In genomic region chr10:80694930-80695329, GRCh38 we compare ENCODE assay signal across 23 cellular contexts.
"Had no signal": no experiment of that assay in that cellular context is flagged by ENCODE, and none has a peak within 500 bp of the region (broad histone marks: within the 10 kb centered on the region; RNA-seq: fewer than 3 reads in every experiment).

No MANE protein-coding gene starts in this region.

- FAIRE-seq: small intestine had no signal

- H3K4me2 ChIP-seq: neural progenitor cell had no signal

- H3K4me3 Mint-ChIP-seq: activated B cell treated with CpG ODN at 0.5 μM for 24 hours; activated CD8-positive, alpha-beta T cell treated with anti-CD3 and anti-CD28 coated beads for 36 hours; activated naive CD4-positive, alpha-beta T cell treated with anti-CD3 and anti-CD28 coated beads, Interleukin-2, amount 10 ng/mL, durations not matched to agents 7 days and 5 days; activated T-cell treated with anti-CD3 and anti-CD28 coated beads, Interleukin-2, amount 50 U/mL, for 4 hours; immature natural killer cell; naive thymus-derived CD4-positive, alpha-beta T cell; neural progenitor cell had no signal

- H3K36me3 ChIP-seq: brain microvascular endothelial cell, heart right ventricle, neural progenitor cell, ovary, thoracic aorta, upper lobe of right lung had no signal

- H3K9me3 Mint-ChIP-seq: activated B cell treated with CpG ODN at 0.5 μM for 24 hours; activated CD8-positive, alpha-beta T cell treated with anti-CD3 and anti-CD28 coated beads for 36 hours; activated naive CD4-positive, alpha-beta T cell treated with anti-CD3 and anti-CD28 coated beads, Interleukin-2, amount 10 ng/mL, durations not matched to agents 7 days and 5 days; activated T-cell treated with anti-CD3 and anti-CD28 coated beads, Interleukin-2, amount 50 U/mL, for 4 hours; immature natural killer cell; naive thymus-derived CD4-positive, alpha-beta T cell; neural progenitor cell had no signal

- H2AFZ ChIP-seq: neural progenitor cell had no signal

- DNase-seq: activated B cell treated with CpG ODN at 0.5 μM for 24 hours; activated CD4-positive, alpha-beta T cell treated with anti-CD3 and anti-CD28 coated beads for 48 hours; activated CD8-positive, alpha-beta T cell treated with anti-CD3 and anti-CD28 coated beads for 36 hours; activated naive CD4-positive, alpha-beta T cell treated with anti-CD3 and anti-CD28 coated beads, Interleukin-2, amount 10 ng/mL, durations not matched to agents 7 days and 5 days; activated T-cell treated with anti-CD3 and anti-CD28 coated beads, Interleukin-2, amount 50 U/mL, for 4 hours; aorta; brain microvascular endothelial cell; cortex of kidney; heart right ventricle; immature natural killer cell; mesendoderm; naive thymus-derived CD4-positive, alpha-beta T cell; ovary; psoas muscle; right cardiac atrium; small intestine; stimulated activated CD4-positive, alpha-beta T cell treated with anti-CD3 and anti-CD28 coated beads, Interleukin-15, amount 100 ng/mL, for 24 hours; stimulated activated CD4-positive, alpha-beta T cell treated with anti-CD3 and anti-CD28 coated beads, Interleukin-2, amount 100 ng/mL, for 48 hours; T-helper 2 cell; upper lobe of right lung had no signal

- H3K27me3 ChIP-seq: brain microvascular endothelial cell, neural progenitor cell, ovary, upper lobe of right lung had no signal

- H3K27ac ChIP-seq: brain microvascular endothelial cell, heart right ventricle, neural progenitor cell, ovary, psoas muscle, thoracic aorta, upper lobe of right lung had no signal

- H3K4me3 ChIP-seq: heart right ventricle, neural progenitor cell, ovary, psoas muscle, thoracic aorta, upper lobe of right lung had no signal

- H3K9me3 ChIP-seq: heart right ventricle, ovary, psoas muscle, thoracic aorta, upper lobe of right lung had no signal

- H3K4me1 Mint-ChIP-seq: activated B cell treated with CpG ODN at 0.5 μM for 24 hours; activated naive CD4-positive, alpha-beta T cell treated with anti-CD3 and anti-CD28 coated beads, Interleukin-2, amount 10 ng/mL, durations not matched to agents 7 days and 5 days; immature natural killer cell; naive thymus-derived CD4-positive, alpha-beta T cell had no signal

- H3K27ac Mint-ChIP-seq: activated B cell treated with CpG ODN at 0.5 μM for 24 hours; activated CD8-positive, alpha-beta T cell treated with anti-CD3 and anti-CD28 coated beads for 36 hours; activated naive CD4-positive, alpha-beta T cell treated with anti-CD3 and anti-CD28 coated beads, Interleukin-2, amount 10 ng/mL, durations not matched to agents 7 days and 5 days; immature natural killer cell; naive thymus-derived CD4-positive, alpha-beta T cell; neural progenitor cell had no signal

- ATAC-seq: activated CD8-positive, alpha-beta T cell treated with anti-CD3 and anti-CD28 coated beads for 36 hours; activated T-cell treated with anti-CD3 and anti-CD28 coated beads, Interleukin-2, amount 50 U/mL, for 4 hours; esophagus mucosa; heart right ventricle; naive thymus-derived CD4-positive, alpha-beta T cell; psoas muscle; right cardiac atrium; upper lobe of right lung had no signal

- H3K9ac ChIP-seq: neural progenitor cell had no signal

- H3K36me3 Mint-ChIP-seq: activated naive CD4-positive, alpha-beta T cell treated with anti-CD3 and anti-CD28 coated beads, Interleukin-2, amount 10 ng/mL, durations not matched to agents 7 days and 5 days; immature natural killer cell; naive thymus-derived CD4-positive, alpha-beta T cell; neural progenitor cell had no signal

- H3K4me1 ChIP-seq: neural progenitor cell, psoas muscle, upper lobe of right lung had no signal
